ENCODE assay signal across 22 cellular contexts in genomic region chr9:121450241-121450640, GRCh38. TPM values are rescaled to one million over a fixed set of nuclear protein-coding genes. Genes with fewer than 3 reads are reported as not detected.
DNase-seq lines count a peak whose midpoint lies in the region; ATAC-seq and TF ChIP-seq lines count a peak whose summit lies in the region.
"Had no signal": no experiment of that assay in that cellular context is flagged by ENCODE, and none has a peak within 500 bp of the region (broad histone marks: within the 10 kb centered on the region; RNA-seq: fewer than 3 reads in every experiment).

No MANE protein-coding gene starts in this region.

- H3K27me3 ChIP-seq in esophagus squamous epithelium (no peaks in the 10 kb centered on the region), brain microvascular endothelial cell (replicated peaks) (peaks cover 70% of the 10 kb centered on the region)
- H3K27me3 ChIP-seq: gastroesophageal sphincter, pancreas had no signal

- 17 to 49% methylated on average over 2 to 3 of the region's 3 CpGs for WGBS in esophagus squamous epithelium, 2 donors

- H3K27ac ChIP-seq in esophagus squamous epithelium (peak overlapping the region in 3 of 4 donors; percentile 14 to 73 (median 38)), brain microvascular endothelial cell (no peak overlapping the region)
- H3K27ac ChIP-seq: gastroesophageal sphincter, lower lobe of right lung, pancreas had no signal

- no peak overlapping the region for H3K27ac Mint-ChIP-seq in osteocyte (ENCODE audit: unreplicated experiment)
- H3K27ac Mint-ChIP-seq in stimulated activated memory B cell treated with anti-CD40 and anti-IgM and Interleukin-4, amounts not matched to agents 10 μg/mL and 1 μg/mL and 100 μg/mL, for 72 hours: no peak overlapping the region
- H3K27ac Mint-ChIP-seq: activated naive CD4-positive, alpha-beta T cell treated with anti-CD3 and anti-CD28 coated beads, Interleukin-2, amount 10 ng/mL, durations not matched to agents 7 days and 5 days; H9 had no signal

- TF ChIP-seq POLR2A in esophagus squamous epithelium (IDR thresholded peaks at IDR 0.05): no peak

- intact Hi-C loops in esophagus squamous epithelium (cut with DNase I): no loop called here

- no peaks in the 10 kb centered on the region for H3K9me3 ChIP-seq in esophagus squamous epithelium
- H3K9me3 ChIP-seq: gastroesophageal sphincter, lower lobe of right lung, pancreas had no signal

- DNase-seq in H4 (ENCODE audit: low spot score) (peak; percentile 15), NCI-H345 (lab: John Stamatoyannopoulos, UW) (peak; percentile 51), esophagus squamous epithelium (lab: John Stamatoyannopoulos, UW) (no peak), left kidney (ENCODE audit: low read depth, low spot score) (peak; percentile 82), osteocyte (ENCODE audit: extremely low spot score, unreplicated experiment) (no peak), NCI-H1092 treated with DMSO at 0.1 percent for 48 hours (lab: John Stamatoyannopoulos, UW) (no peak), brain microvascular endothelial cell (no peak)
- DNase-seq: activated CD4-positive, alpha-beta T cell treated with anti-CD3 and anti-CD28 coated beads, Interleukin-2, amount 50 U/mL, for 4 hours; activated naive CD4-positive, alpha-beta T cell treated with anti-CD3 and anti-CD28 coated beads, Interleukin-2, amount 10 ng/mL, durations not matched to agents 7 days and 5 days; activated T-cell treated with anti-CD3 and anti-CD28 coated beads, Interleukin-2, amount 50 U/mL, for 1 hour; aorta; COR-L47; EL; H9; KBM-7; lower lobe of right lung; NCI-H2171 treated with DMSO at 0.1 percent for 48 hours; pancreas; stimulated activated CD4-positive, alpha-beta T cell treated with anti-CD3 and anti-CD28 coated beads, Interleukin-4, amount 100 ng/mL, for 4 hours had no signal

- H3K9me3 Mint-ChIP-seq in osteocyte (ENCODE audit: unreplicated experiment): no peaks in the 10 kb centered on the region
- H3K9me3 Mint-ChIP-seq in stimulated activated memory B cell treated with anti-CD40 and anti-IgM and Interleukin-4, amounts not matched to agents 10 μg/mL and 1 μg/mL and 100 μg/mL, for 72 hours: no peaks in the 10 kb centered on the region
- H3K9me3 Mint-ChIP-seq: activated naive CD4-positive, alpha-beta T cell treated with anti-CD3 and anti-CD28 coated beads, Interleukin-2, amount 10 ng/mL, durations not matched to agents 7 days and 5 days; H9 had no signal

- in situ Hi-C loops in brain microvascular endothelial cell (cut with HindIII; ENCODE audit: low pct_ligation_motif_present, low sequenced_read_pairs): no loop called here

- H3K36me3 Mint-ChIP-seq in osteocyte (ENCODE audit: unreplicated experiment): no peaks in the 10 kb centered on the region
- H3K36me3 Mint-ChIP-seq in stimulated activated memory B cell treated with anti-CD40 and anti-IgM and Interleukin-4, amounts not matched to agents 10 μg/mL and 1 μg/mL and 100 μg/mL, for 72 hours: peaks cover 5% of the 10 kb centered on the region
- H3K36me3 Mint-ChIP-seq: activated naive CD4-positive, alpha-beta T cell treated with anti-CD3 and anti-CD28 coated beads, Interleukin-2, amount 10 ng/mL, durations not matched to agents 7 days and 5 days had no signal

- peaks cover 8% of the 10 kb centered on the region for H3K4me1 Mint-ChIP-seq in osteocyte (ENCODE audit: unreplicated experiment)
- no peaks in the 10 kb centered on the region for H3K4me1 Mint-ChIP-seq in stimulated activated memory B cell treated with anti-CD40 and anti-IgM and Interleukin-4, amounts not matched to agents 10 μg/mL and 1 μg/mL and 100 μg/mL, for 72 hours

- no peak overlapping the region for H3K4me3 Mint-ChIP-seq in osteocyte (ENCODE audit: unreplicated experiment)
- H3K4me3 Mint-ChIP-seq in stimulated activated memory B cell treated with anti-CD40 and anti-IgM and Interleukin-4, amounts not matched to agents 10 μg/mL and 1 μg/mL and 100 μg/mL, for 72 hours: no peak overlapping the region
- H3K4me3 Mint-ChIP-seq: activated naive CD4-positive, alpha-beta T cell treated with anti-CD3 and anti-CD28 coated beads, Interleukin-2, amount 10 ng/mL, durations not matched to agents 7 days and 5 days; H9 had no signal

- peaks cover 0 to 38% (median 7%) of the 10 kb centered on the region in 3 donors for H3K4me1 ChIP-seq in esophagus squamous epithelium
- H3K4me1 ChIP-seq: lower lobe of right lung, pancreas had no signal

- no peak overlapping the region for H3K4me3 ChIP-seq in esophagus squamous epithelium
- H3K4me3 ChIP-seq in brain microvascular endothelial cell (ENCODE audit: low read depth, low read length): no peak overlapping the region
- H3K4me3 ChIP-seq: gastroesophageal sphincter, lower lobe of right lung, pancreas had no signal

- ATAC-seq in stimulated activated memory B cell treated with anti-CD40 and anti-IgM and Interleukin-4, amounts not matched to agents 10 μg/mL and 1 μg/mL and 100 μg/mL, for 72 hours: no peak
- ATAC-seq: gastroesophageal sphincter, lower lobe of right lung had no signal

- no peak for TF ChIP-seq CTCF in esophagus squamous epithelium (IDR thresholded peaks at IDR 0.05)
- TF ChIP-seq CTCF in osteocyte (IDR thresholded peaks at IDR 0.05): no peak
- no peak for TF ChIP-seq CTCF in brain microvascular endothelial cell (IDR thresholded peaks at IDR 0.05; ENCODE audit: low read depth, low read length, missing control alignments)

- peaks cover 60% of the 10 kb centered on the region for H3K27me3 Mint-ChIP-seq in osteocyte (ENCODE audit: unreplicated experiment)
- H3K27me3 Mint-ChIP-seq in stimulated activated memory B cell treated with anti-CD40 and anti-IgM and Interleukin-4, amounts not matched to agents 10 μg/mL and 1 μg/mL and 100 μg/mL, for 72 hours: peaks cover 11% of the 10 kb centered on the region

- H3K36me3 ChIP-seq in esophagus squamous epithelium: peaks cover 0 to 13% (median 0%) of the 10 kb centered on the region in 3 donors
- no peaks in the 10 kb centered on the region for H3K36me3 ChIP-seq in brain microvascular endothelial cell (replicated peaks)
- H3K36me3 ChIP-seq: gastroesophageal sphincter, lower lobe of right lung, pancreas had no signal

RNA-seq across cellular contexts. Expression of gene GGTA1, which starts 49.4 kb away (rescaled TPM):
- 0.35 TPM in 1 of 2 replicates, not detected in the other for total RNA-seq in H4 (2014; rRNA removed; shearing (Covaris generic))
- 10 to 100 TPM; 10.8 to 34.0 (median 27.2) TPM for total RNA-seq in esophagus squamous epithelium
- total RNA-seq in osteocyte: 0.64 and 1.1 TPM in 2 replicates
- total RNA-seq: H9, myocyte had no signal

Comparison
In these comparisons a context has a peak if more than half of its experiments do, and no peak if none do; other contexts are left out.
1. DNase-seq: peak in H4 (single experiment), NCI-H345 (single experiment) and left kidney (single experiment); none in esophagus squamous epithelium (single experiment), osteocyte (single experiment), NCI-H1092 treated with DMSO at 0.1 percent for 48 hours (single experiment) and brain microvascular endothelial cell (single experiment).